8 cellular contexts compared by ENCODE assay signal in the genomic region with DNA sequence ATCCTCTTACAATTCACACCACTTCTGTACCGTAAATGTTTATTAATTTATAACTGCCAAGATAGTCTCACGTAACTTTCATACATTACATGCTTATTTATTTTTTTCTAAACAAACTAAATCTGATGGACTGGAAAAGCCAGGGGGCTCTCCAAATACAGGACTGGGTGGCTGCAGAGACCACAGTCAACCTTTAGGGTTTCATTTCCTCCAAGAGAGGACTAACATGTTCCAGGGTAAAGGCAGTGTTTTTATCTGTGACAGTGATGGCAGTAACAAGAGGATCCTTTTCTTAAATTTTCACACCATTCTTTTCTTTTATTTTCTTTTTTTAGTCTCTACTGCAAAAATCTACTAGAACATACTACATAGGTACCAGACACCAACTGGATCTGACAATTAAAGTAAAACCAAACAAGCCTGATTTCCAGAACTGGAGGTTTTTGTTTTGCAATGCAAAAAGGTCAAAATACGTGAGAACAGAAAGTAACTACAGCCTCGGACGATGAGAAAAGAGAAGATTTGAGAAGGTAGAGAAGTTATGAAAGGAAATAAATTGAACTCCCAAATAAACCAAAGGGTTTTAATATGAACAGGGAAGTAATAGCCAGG. TPM values are rescaled to one million over a fixed set of nuclear protein-coding genes. Genes with fewer than 3 reads are reported as not detected.
DNase-seq lines count a peak whose midpoint lies in the region; ATAC-seq and TF ChIP-seq lines count a peak whose summit lies in the region.

No MANE protein-coding gene starts in this region.

- peaks cover 7% of the 10 kb centered on the region for H3K27me3 Mint-ChIP-seq in brain

- H3K9me3 Mint-ChIP-seq in brain, result peaks cover 0 to 5% (median 0%) of the 10 kb centered on the region in 5 experiments

- intact Hi-C loops in lower lobe of right lung (cut with DNase I) (no loop called here), vagina (cut with DNase I) (no loop called here), sciatic nerve (cut with DNase I) (no loop called here)

- H3K36me3 Mint-ChIP-seq in brain, result peaks cover under 1% of the 10 kb centered on the region

- peaks cover 47% of the 10 kb centered on the region for H3K4me1 Mint-ChIP-seq in brain

- H3K9me3 ChIP-seq in lower lobe of right lung (no peaks in the 10 kb centered on the region), vagina (no peaks in the 10 kb centered on the region)

- peak overlapping the region; percentile 84 for H3K4me3 ChIP-seq in Jurkat, Clone E6-1 (ENCODE audit: low read length)
- H3K4me3 ChIP-seq in lower lobe of right lung (peak overlapping the region; percentile 75), vagina (peak overlapping the region; percentile 72 to 83)

- ATAC-seq in GM21515 (IDR thresholded peaks at IDR 0.05; ENCODE audit: unreplicated experiment), result peak; percentile 34
- ATAC-seq in lower lobe of right lung, result no peak
- ATAC-seq in sciatic nerve, result no peak

- H3K27ac ChIP-seq in lower lobe of right lung, result peak overlapping the region; percentile 96
- H3K27ac ChIP-seq in vagina, result peak overlapping the region; percentile 91

- no peak for DNase-seq in Jurkat, Clone E6-1 (ENCODE audit: low read depth, low spot score)
- DNase-seq in lower lobe of right lung (no peak), vagina (ENCODE audit: extremely low spot score in 2 of 2) (no peak), sciatic nerve (ENCODE audit: low spot score) (no peak)
- no peak for DNase-seq in activated CD8-positive, alpha-beta memory T cell treated with anti-CD3 and anti-CD28 coated beads, Interleukin-2, amount 50 U/mL, for 48 hours

- H3K36me3 ChIP-seq in lower lobe of right lung (no peaks in the 10 kb centered on the region), vagina (no peaks in the 10 kb centered on the region)

- H3K4me3 Mint-ChIP-seq in brain, result peak overlapping the region; percentile 88 to 97 (median 93)

- H3K27me3 ChIP-seq in lower lobe of right lung (ENCODE audit: low read depth) (no peaks in the 10 kb centered on the region), vagina (no peaks in the 10 kb centered on the region)

- TF ChIP-seq POLR2A in vagina (IDR thresholded peaks at IDR 0.05), result no peak

- peak overlapping the region; percentile 95 to 98 (median 97) for H3K27ac Mint-ChIP-seq in brain

- TF ChIP-seq CTCF in GM12873 (IDR thresholded peaks at IDR 0.05; ENCODE audit: insufficient read depth, low read depth, low read length, missing control alignments) (peak; percentile 12), brain (conservative IDR thresholded peaks at IDR 0.05) (peak in 1 of 2 experiments; percentile 22), lower lobe of right lung (IDR thresholded peaks at IDR 0.05) (no peak), vagina (IDR thresholded peaks at IDR 0.05) (no peak)

- H3K4me1 ChIP-seq in lower lobe of right lung (peaks cover 49% of the 10 kb centered on the region), vagina (peaks cover 30% of the 10 kb centered on the region)

RNA-seq across cellular contexts. Expression of gene LMBRD1, which starts 1.2 kb away (rescaled TPM):
- polyA plus RNA-seq in Jurkat, Clone E6-1 (2012; ENCODE audit: insufficient read depth, insufficient read length), result 19.6 TPM
- polyA plus RNA-seq in brain (ENCODE audit: insufficient read depth, low read depth, low replicate concordance), result 48.7 TPM
- total RNA-seq in lower lobe of right lung (68.0 TPM), vagina (36.6 TPM), sciatic nerve (95.8 TPM)
